ENCODE assay signal across 1 cellular context in genomic region chr19:53792721-53793433, GRCh38.
TF ChIP-seq lines count a peak whose summit lies in the region.

No MANE protein-coding gene starts in this region.

TF ChIP-seq in HepG2, 621 proteins besides CTCF, POLR2A, EP300 and RAD21 (continued from another document and continues in another):
- TF ChIP-seq BCL3 (CRISPR knock-in tag; IDR thresholded peaks at IDR 0.05) = no peak; the same call in 1 of the 2 replicates
- TF ChIP-seq RFXAP (CRISPR knock-in tag; IDR thresholded peaks at IDR 0.05; ENCODE audit: borderline replicate concordance) = peak; percentile 75
- TF ChIP-seq ZNF33A (CRISPR knock-in tag; IDR thresholded peaks at IDR 0.05; ENCODE audit: borderline replicate concordance) = no peak
- TF ChIP-seq SMAD3 (CRISPR knock-in tag; IDR thresholded peaks at IDR 0.05) = 0 out of 2 replicates have a peak, but pooled peaks have one; percentile 66
- no peak for TF ChIP-seq HBP1 (CRISPR knock-in tag; IDR thresholded peaks at IDR 0.05; ENCODE audit: low read depth)
- 0 out of 2 replicates have a peak, but pooled peaks have one; percentile 20 for TF ChIP-seq PITX1 (CRISPR knock-in tag; IDR thresholded peaks at IDR 0.05)
- no peak for TF ChIP-seq ZNF18 (CRISPR knock-in tag; IDR thresholded peaks at IDR 0.05; ENCODE audit: insufficient replicate concordance)
- peak; percentile 30; the same call in 1 of the 2 replicates for TF ChIP-seq ZNF614 (CRISPR knock-in tag; IDR thresholded peaks at IDR 0.05; ENCODE audit: borderline replicate concordance)
- no peak for TF ChIP-seq ZNF484 (CRISPR knock-in tag; IDR thresholded peaks at IDR 0.05; ENCODE audit: borderline replicate concordance, low read depth)
- peak; percentile 71 for TF ChIP-seq ERF (CRISPR knock-in tag; IDR thresholded peaks at IDR 0.05)
- TF ChIP-seq ZNF605 (CRISPR knock-in tag; IDR thresholded peaks at IDR 0.05) = peak; percentile 72; the same call in 1 of the 2 replicates
- TF ChIP-seq ZNF597 (CRISPR knock-in tag; IDR thresholded peaks at IDR 0.05) = no peak
- TF ChIP-seq FOXJ3 (CRISPR knock-in tag; IDR thresholded peaks at IDR 0.05; ENCODE audit: borderline replicate concordance) = peak; percentile 44; the same call in 1 of the 2 replicates
- peak; percentile 25 for TF ChIP-seq ZMYM3 (CRISPR knock-in tag; IDR thresholded peaks at IDR 0.05)
- TF ChIP-seq FOSL2 (CRISPR knock-in tag; IDR thresholded peaks at IDR 0.05) = peak; percentile 52
- TF ChIP-seq ZNF580 (CRISPR knock-in tag; IDR thresholded peaks at IDR 0.05; ENCODE audit: borderline replicate concordance, low read depth) = peak; percentile 60; the same call in 1 of the 2 replicates
- TF ChIP-seq EZH2 (conservative IDR thresholded peaks at IDR 0.05; ENCODE audit: low read depth, low read length) = no peak
- no peak for TF ChIP-seq GZF1 (CRISPR knock-in tag; IDR thresholded peaks at IDR 0.05)
- no peak for TF ChIP-seq ZNF558 (CRISPR knock-in tag; IDR thresholded peaks at IDR 0.05; ENCODE audit: borderline replicate concordance)
- TF ChIP-seq MED1 (CRISPR knock-in tag; IDR thresholded peaks at IDR 0.05) = peak; percentile 61; the same call in 1 of the 2 replicates
- TF ChIP-seq ZNF512 (CRISPR knock-in tag; IDR thresholded peaks at IDR 0.05) = no peak
- no peak for TF ChIP-seq PHF20 (CRISPR knock-in tag; IDR thresholded peaks at IDR 0.05)
- TF ChIP-seq NFKBIZ (CRISPR knock-in tag; IDR thresholded peaks at IDR 0.05) = 0 out of 2 replicates have a peak, but pooled peaks have one; percentile 31
- TF ChIP-seq ZNF354B (CRISPR knock-in tag; IDR thresholded peaks at IDR 0.05) = no peak
- TF ChIP-seq NFYB (CRISPR knock-in tag; IDR thresholded peaks at IDR 0.05) = no peak
- peak; percentile 28; the same call in 1 of the 2 replicates for TF ChIP-seq THAP7 (CRISPR knock-in tag; IDR thresholded peaks at IDR 0.05)
- no peak for TF ChIP-seq ZNF652 (CRISPR knock-in tag; IDR thresholded peaks at IDR 0.05; ENCODE audit: borderline replicate concordance, low read depth)
- peak; percentile 61; the same call in 1 of the 2 replicates for TF ChIP-seq ZNF574 (CRISPR knock-in tag; IDR thresholded peaks at IDR 0.05)
- TF ChIP-seq SP4 (CRISPR knock-in tag; IDR thresholded peaks at IDR 0.05) = 0 out of 2 replicates have a peak, but pooled peaks have one; percentile 34
- TF ChIP-seq MIXL1 (CRISPR knock-in tag; IDR thresholded peaks at IDR 0.05) = 0 out of 2 replicates have a peak, but pooled peaks have one; percentile 46
- TF ChIP-seq MXD1 (CRISPR knock-in tag; IDR thresholded peaks at IDR 0.05) = no peak
- no peak for TF ChIP-seq ZBTB44 (CRISPR knock-in tag; IDR thresholded peaks at IDR 0.05)
- TF ChIP-seq ZNF704 (CRISPR knock-in tag; IDR thresholded peaks at IDR 0.05; ENCODE audit: borderline replicate concordance) = no peak
- no peak for TF ChIP-seq ZNF703 (CRISPR knock-in tag; IDR thresholded peaks at IDR 0.05; ENCODE audit: borderline replicate concordance)
- TF ChIP-seq MTA1 (CRISPR knock-in tag; IDR thresholded peaks at IDR 0.05; ENCODE audit: borderline replicate concordance) = no peak
- no peak for TF ChIP-seq ZSCAN22 (CRISPR knock-in tag; IDR thresholded peaks at IDR 0.05)
- peak; percentile 75; the same call in 1 of the 2 replicates for TF ChIP-seq WIZ (CRISPR knock-in tag; IDR thresholded peaks at IDR 0.05)
- TF ChIP-seq ZFP62 (CRISPR knock-in tag; IDR thresholded peaks at IDR 0.05) = no peak
- TF ChIP-seq GLI4 (CRISPR knock-in tag; IDR thresholded peaks at IDR 0.05; ENCODE audit: borderline replicate concordance) = no peak
- TF ChIP-seq ZBTB33 (CRISPR knock-in tag; IDR thresholded peaks at IDR 0.05) = peak; percentile 70
- TF ChIP-seq ZNF562 (CRISPR knock-in tag; IDR thresholded peaks at IDR 0.05; ENCODE audit: borderline replicate concordance) = no peak
- no peak for TF ChIP-seq SETDB1 (CRISPR knock-in tag; IDR thresholded peaks at IDR 0.05; ENCODE audit: borderline replicate concordance)
- TF ChIP-seq TBP (CRISPR knock-in tag; IDR thresholded peaks at IDR 0.05) = no peak
- no peak for TF ChIP-seq CREM (IDR thresholded peaks at IDR 0.05)
- TF ChIP-seq CREM (CRISPR knock-in tag; IDR thresholded peaks at IDR 0.05) = no peak
- TF ChIP-seq ZKSCAN8 (CRISPR knock-in tag; IDR thresholded peaks at IDR 0.05; ENCODE audit: borderline replicate concordance) = peak; percentile 37; the same call in 1 of the 2 replicates
- peak; percentile 73 for TF ChIP-seq PHF5A (CRISPR knock-in tag; IDR thresholded peaks at IDR 0.05; ENCODE audit: low read depth, unreplicated experiment)
